8 cellular contexts compared by ENCODE assay signal in the genomic region with DNA sequence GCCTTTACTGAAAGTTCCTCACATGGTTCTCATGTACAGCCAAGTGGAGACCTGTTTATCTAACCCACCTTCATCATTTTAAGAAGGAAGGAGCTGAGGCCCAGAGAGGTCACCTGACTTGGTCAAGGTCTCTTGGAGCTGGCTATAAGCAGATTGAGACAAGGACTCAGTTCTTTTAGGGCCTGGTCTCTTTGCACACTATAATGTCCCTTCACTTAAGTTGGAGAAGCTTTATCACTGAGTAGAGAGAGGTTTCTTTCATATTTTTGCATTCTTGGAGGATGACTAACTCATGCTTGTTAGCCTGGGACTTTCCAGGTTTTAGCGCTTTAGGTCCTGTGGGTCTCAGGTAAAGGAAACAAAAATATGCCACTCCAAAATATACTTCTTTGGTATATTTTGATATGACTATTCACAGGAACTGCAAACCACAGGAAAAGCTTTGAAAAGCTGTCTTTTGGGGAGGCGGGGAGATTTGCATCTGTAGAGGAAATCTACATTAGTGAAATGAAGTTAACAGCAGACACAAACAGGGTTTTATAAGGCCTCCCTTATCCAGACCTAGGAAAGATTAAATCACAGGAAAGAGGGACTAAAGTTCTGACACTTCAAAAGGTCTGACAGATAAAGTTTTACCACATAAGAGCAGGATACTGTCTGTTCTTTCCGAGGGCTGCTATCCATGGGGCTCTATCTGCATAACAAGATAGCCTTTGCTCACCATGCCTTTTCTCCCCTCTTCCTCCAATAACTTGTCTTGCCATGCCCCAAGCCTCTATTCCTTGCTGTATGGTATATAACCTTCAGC.
A peak's percentile ranks its signal among the peaks of the same experiment; 100 is the strongest.
DNase-seq lines count a peak whose midpoint lies in the region; ATAC-seq, FAIRE-seq and TF ChIP-seq lines count a peak whose summit lies in the region.

No MANE protein-coding gene starts in this region.

- FAIRE-seq in frontal cortex (lab: Jason Lieb, UNC), result no peak

- peaks cover 55 to 67% (median 64%) of the 10 kb centered on the region in 3 donors for H3K4me1 Mint-ChIP-seq in T-cell
- peaks cover 73% of the 10 kb centered on the region for H3K4me1 Mint-ChIP-seq in stimulated activated naive CD8-positive, alpha-beta T cell treated with anti-CD3 and anti-CD28 coated beads, Interleukin-15, Interleukin-2, amounts not matched to agents 100 ng/mL and 50 ng/mL, for 24 hours (ENCODE audit: low read depth)

- H3K27me3 ChIP-seq in SJCRH30, result no peaks in the 10 kb centered on the region

- no peaks in the 10 kb centered on the region for H3K36me3 ChIP-seq in SJCRH30

- H3K27me3 Mint-ChIP-seq in T-cell, result no peaks in the 10 kb centered on the region
- H3K27me3 Mint-ChIP-seq in stimulated activated naive CD8-positive, alpha-beta T cell treated with anti-CD3 and anti-CD28 coated beads, Interleukin-15, Interleukin-2, amounts not matched to agents 100 ng/mL and 50 ng/mL, for 24 hours, result no peaks in the 10 kb centered on the region

- no peak for TF ChIP-seq CTCF in GM10248 (IDR thresholded peaks at IDR 0.05; ENCODE audit: control extremely low read depth, extremely low read depth, low read depth, missing control alignments)

- POLR2A ChIA-PET in GM10248 (lab: Yijun Ruan, JAX), result no interaction called here
- POLR2A ChIA-PET in T-cell (lab: Charles Lee), result interaction anchor here (0.6 to 0.9 kb wide), 2 partner anchors 372 to 373 kb away, joined by 3 to 5 read pairs; no protein-coding TSS in a partner anchor

- no peaks in the 10 kb centered on the region for H3K9me3 Mint-ChIP-seq in T-cell
- peaks cover 10% of the 10 kb centered on the region for H3K9me3 Mint-ChIP-seq in stimulated activated naive CD8-positive, alpha-beta T cell treated with anti-CD3 and anti-CD28 coated beads, Interleukin-15, Interleukin-2, amounts not matched to agents 100 ng/mL and 50 ng/mL, for 24 hours

- peaks cover under 1% of the 10 kb centered on the region for H3K36me3 Mint-ChIP-seq in T-cell
- peaks cover 18% of the 10 kb centered on the region for H3K36me3 Mint-ChIP-seq in stimulated activated naive CD8-positive, alpha-beta T cell treated with anti-CD3 and anti-CD28 coated beads, Interleukin-15, Interleukin-2, amounts not matched to agents 100 ng/mL and 50 ng/mL, for 24 hours (ENCODE audit: low read depth)

- ATAC-seq in HG02678 (IDR thresholded peaks at IDR 0.05; ENCODE audit: unreplicated experiment) (peak; percentile 42), T-cell (replicated peaks in 1 of 4) (peak; percentile 69 to 87 (median 76))

- H3K4me3 Mint-ChIP-seq in T-cell, result peak overlapping the region; percentile 29 to 66 (median 41)
- peak overlapping the region; percentile 38 for H3K4me3 Mint-ChIP-seq in stimulated activated naive CD8-positive, alpha-beta T cell treated with anti-CD3 and anti-CD28 coated beads, Interleukin-15, Interleukin-2, amounts not matched to agents 100 ng/mL and 50 ng/mL, for 24 hours

- peak overlapping the region; percentile 83 to 92 for H3K27ac Mint-ChIP-seq in T-cell
- H3K27ac Mint-ChIP-seq in stimulated activated naive CD8-positive, alpha-beta T cell treated with anti-CD3 and anti-CD28 coated beads, Interleukin-15, Interleukin-2, amounts not matched to agents 100 ng/mL and 50 ng/mL, for 24 hours, result peak overlapping the region; percentile 96

- no peaks in the 10 kb centered on the region; the same call in none of the 2 replicates for H3K9me3 ChIP-seq in SJCRH30 (replicated peaks)

- CTCF ChIA-PET in GM10248 (lab: Yijun Ruan, JAX), result interaction anchor here (0.7 to 2.8 kb wide), 7 partner anchors 9 to 391 kb away, joined by 3 to 15 read pairs (median 3); no protein-coding TSS in a partner anchor
- CTCF ChIA-PET in T-cell (lab: Charles Lee), result no interaction called here

- H3K27ac ChIP-seq in SJCRH30, result no peak overlapping the region

- H3K4me3 ChIP-seq in SJCRH30, result no peak overlapping the region

- peaks cover 14% of the 10 kb centered on the region for H3K4me1 ChIP-seq in SJCRH30

- peak; percentile 26 for DNase-seq in GM10248 (ENCODE audit: extremely low spot score)
- peak in 23 of 34 experiments; percentile 1 to 49 (median 20) for DNase-seq in T-cell
- DNase-seq in dermis microvascular lymphatic vessel endothelial cell (ENCODE audit: low read depth in 2 of 2), result peak; percentile 21 to 84
- no peak for DNase-seq in frontal cortex (ENCODE audit: low spot score in 2 of 2)
- no peak for DNase-seq in SJCRH30
- DNase-seq in NCI-H187 (lab: John Stamatoyannopoulos, UW), result no peak

Comparison
In these comparisons a context has a peak if more than half of its experiments do, and no peak if none do; other contexts are left out.
1. DNase-seq: peak in GM10248 (single experiment), T-cell (23 of 34) and dermis microvascular lymphatic vessel endothelial cell (2 of 2); none in frontal cortex (0 of 2), SJCRH30 (0 of 2) and NCI-H187 (0 of 2).